Comparison of ENCODE assay signal across 25 cellular contexts in the genomic region with DNA sequence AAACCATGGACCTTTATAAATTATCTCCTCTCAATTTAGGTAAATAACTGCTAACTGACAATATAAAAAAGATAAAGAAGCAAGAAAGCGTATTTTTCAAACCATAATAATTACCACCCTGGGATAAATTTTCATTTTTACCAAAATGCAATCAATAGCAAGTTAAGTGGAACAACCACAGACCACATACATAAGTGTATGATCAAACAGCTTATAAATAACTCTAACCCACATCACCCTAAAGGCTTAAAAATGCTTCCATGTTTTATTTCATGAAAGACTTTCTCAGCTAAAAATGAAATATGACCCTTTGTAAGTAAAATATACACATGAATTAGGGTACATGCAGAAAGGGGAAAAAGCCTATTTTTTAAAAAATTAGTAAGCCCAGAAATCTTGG.
"Had no signal": no experiment of that assay in that cellular context is flagged by ENCODE, and none has a peak within 500 bp of the region (broad histone marks: within the 10 kb centered on the region; RNA-seq: fewer than 3 reads in every experiment).

No MANE protein-coding gene starts in this region.

- DNase-seq: activated CD4-positive, alpha-beta T cell treated with anti-CD3 and anti-CD28 coated beads for 36 hours; activated CD4-positive, CD25-positive, alpha-beta regulatory T cell; activated CD8-positive, alpha-beta memory T cell treated with anti-CD3 and anti-CD28 coated beads, Interleukin-2, amount 10 ng/mL, durations not matched to agents 7 days and 5 days; activated CD8-positive, alpha-beta T cell treated with anti-CD3 and anti-CD28 coated beads, Interleukin-2, amount 10 ng/mL, durations not matched to agents 7 days and 5 days; activated naive CD4-positive, alpha-beta T cell; activated T-cell treated with anti-CD3 and anti-CD28 coated beads, Interleukin-2, amount 50 U/mL, for 72 hours; endodermal cell; foreskin keratinocyte; heart left ventricle; hypothalamus; immature natural killer cell; midbrain; naive thymus-derived CD4-positive, alpha-beta T cell; ovary; retina; stimulated activated CD4-positive, alpha-beta T cell treated with anti-CD3 and anti-CD28 coated beads, Interleukin-12 subunit alpha, Interleukin-12 subunit beta, amount 100 ng/mL, for 4 hours; stimulated activated CD4-positive, alpha-beta T cell treated with anti-CD3 and anti-CD28 coated beads, Interleukin-4, amount 100 ng/mL, for 1 hour; stimulated activated naive CD8-positive, alpha-beta T cell treated with anti-CD3 and anti-CD28 coated beads, Interleukin-15, Interleukin-2, amounts not matched to agents 100 U/mL and 50 U/mL, for 24 hours; testis; transverse colon had no signal

- H3K27ac ChIP-seq: breast epithelium, esophagus muscularis mucosa, foreskin keratinocyte, heart left ventricle, ovary, prostate gland, testis, transverse colon had no signal

- ATAC-seq: activated CD4-positive, alpha-beta T cell treated with anti-CD3 and anti-CD28 coated beads for 36 hours; activated CD8-positive, alpha-beta memory T cell treated with anti-CD3 and anti-CD28 coated beads, Interleukin-2, amount 10 ng/mL, durations not matched to agents 7 days and 5 days; activated CD8-positive, alpha-beta T cell treated with anti-CD3 and anti-CD28 coated beads, Interleukin-2, amount 10 ng/mL, durations not matched to agents 7 days and 5 days; activated naive CD4-positive, alpha-beta T cell treated with anti-CD3 and anti-CD28 coated beads, Interleukin-2, amount 50 U/mL, for 72 hours; activated T-cell treated with anti-CD3 and anti-CD28 coated beads, Interleukin-2, amount 50 U/mL, for 72 hours; foreskin keratinocyte; heart left ventricle; naive thymus-derived CD4-positive, alpha-beta T cell; sciatic nerve; stimulated activated naive CD8-positive, alpha-beta T cell treated with anti-CD3 and anti-CD28 coated beads, Interleukin-15, Interleukin-2, amounts not matched to agents 100 U/mL and 50 U/mL, for 24 hours had no signal
